ENCODE assay signal across 1 cellular context in genomic region chr1:27621067-27621920, GRCh38.
TF ChIP-seq lines count a peak whose summit lies in the region.

No MANE protein-coding gene starts in this region.

TF ChIP-seq in GM23338, 12 proteins besides CTCF, POLR2A, EP300 and RAD21:
- TF ChIP-seq JUNB (IDR thresholded peaks at IDR 0.05; ENCODE audit: unreplicated experiment) (no peak), ETS1 (IDR thresholded peaks at IDR 0.05) (no peak), POLR2AphosphoS5 (IDR thresholded peaks at IDR 0.05; ENCODE audit: low read depth) (no peak), EZH2 (IDR thresholded peaks at IDR 0.05; ENCODE audit: low read depth, unreplicated experiment) (no peak), NANOG (IDR thresholded peaks at IDR 0.05; ENCODE audit: borderline replicate concordance) (no peak), EZH2phosphoT487 (IDR thresholded peaks at IDR 0.05; ENCODE audit: unreplicated experiment) (no peak), CREB1 (CRISPR knock-in tag; IDR thresholded peaks at IDR 0.05; ENCODE audit: low read depth) (no peak), REST (IDR thresholded peaks at IDR 0.05; ENCODE audit: unreplicated experiment) (no peak), ZNF331 (CRISPR knock-in tag; IDR thresholded peaks at IDR 0.05; ENCODE audit: low read depth) (no peak), STAT1 (IDR thresholded peaks at IDR 0.05; ENCODE audit: unreplicated experiment) (no peak), ZNF114 (CRISPR knock-in tag; IDR thresholded peaks at IDR 0.05) (no peak)
